ENCODE assay signal across 9 cellular contexts in the genomic region with DNA sequence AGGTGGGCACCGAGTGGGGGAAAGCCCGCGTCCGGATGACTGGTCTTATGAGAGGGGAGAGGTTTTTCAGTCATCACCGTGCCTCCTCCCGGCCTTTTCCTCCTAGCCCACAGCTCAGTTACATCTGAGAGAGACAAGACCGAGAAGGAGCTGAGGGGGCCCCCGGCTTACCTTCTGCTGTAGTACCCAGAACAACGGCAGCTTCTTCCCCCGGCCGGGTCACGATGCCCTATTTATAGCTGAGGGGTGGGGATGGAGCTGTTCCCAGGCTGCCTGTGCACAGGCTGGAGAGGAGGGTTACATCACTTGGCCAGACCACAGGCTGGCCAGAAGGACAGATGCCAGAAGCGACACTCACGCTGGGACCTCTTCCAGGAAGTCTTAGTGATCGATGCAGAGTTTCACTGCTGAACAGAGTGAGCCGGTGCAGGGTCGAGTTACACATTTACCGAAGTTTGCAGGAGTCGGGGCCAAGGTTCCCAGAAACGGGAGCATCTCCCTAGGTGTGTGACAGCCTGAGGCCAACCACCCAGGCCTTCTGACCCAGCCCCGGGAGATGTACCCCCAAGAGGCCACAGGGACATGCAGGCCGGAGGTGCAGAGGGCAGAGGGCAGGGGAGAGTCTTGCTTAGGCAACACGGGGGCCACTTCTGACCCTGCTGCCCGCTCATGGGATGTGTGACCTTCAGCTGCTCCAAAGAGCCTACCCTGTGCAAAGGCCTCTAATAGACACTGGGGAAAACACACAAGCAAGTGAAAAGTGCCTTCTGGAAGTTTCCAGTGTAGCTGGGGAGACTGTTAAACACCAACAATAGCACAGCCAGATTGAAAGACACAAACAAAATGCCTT. TPM values are rescaled to one million over a fixed set of nuclear protein-coding genes. Genes with fewer than 3 reads are reported as not detected.
DNase-seq lines count a peak whose midpoint lies in the region; ATAC-seq and TF ChIP-seq lines count a peak whose summit lies in the region.
"Had no signal": no experiment of that assay in that cellular context is flagged by ENCODE, and none has a peak within 500 bp of the region (broad histone marks: within the 10 kb centered on the region; RNA-seq: fewer than 3 reads in every experiment).

A gene (minus strand): TSS at position 208 of the 850 bp plus-strand sequence. CDS start 3,299 bp downstream, outside the sequence.

- no peak for TF ChIP-seq POLR2A in vagina (IDR thresholded peaks at IDR 0.05)

- peaks cover 9% of the 10 kb centered on the region for H3K4me1 Mint-ChIP-seq in MCF 10A (ENCODE audit: insufficient read depth, unreplicated experiment)
- H3K4me1 Mint-ChIP-seq in chondrocyte (ENCODE audit: low read depth) = peaks cover 49% of the 10 kb centered on the region

- no peak for ATAC-seq in HG02763 (IDR thresholded peaks at IDR 0.05; ENCODE audit: unreplicated experiment)

- dilution Hi-C loops in mammary epithelial cell (cut with HindIII; ENCODE audit: low sequenced_read_pairs) = no loop called here

- DNase-seq in MCF 10A (ENCODE audit: unreplicated experiment) (peak; percentile 83), mammary epithelial cell (no peak), chondrocyte (ENCODE audit: low spot score) (no peak), midbrain (lab: John Stamatoyannopoulos, UW) (peak; percentile 86), vagina (ENCODE audit: extremely low spot score in 2 of 2) (no peak), COLO829 (ENCODE audit: low spot score) (no peak), RKO (ENCODE audit: low spot score) (no peak)

- H3K4me3 Mint-ChIP-seq in MCF 10A (ENCODE audit: unreplicated experiment) = no peak within 1 kb of the TSS
- peak within 1 kb of the TSS; percentile 68 for H3K4me3 Mint-ChIP-seq in chondrocyte (ENCODE audit: unreplicated experiment)

- H3K9ac ChIP-seq in mammary epithelial cell (ENCODE audit: insufficient read depth, low read length) = no peak within 1 kb of the TSS
- H3K9ac ChIP-seq: BLaER1 had no signal

- no peaks in the 10 kb centered on the region for H3K36me3 ChIP-seq in mammary epithelial cell (ENCODE audit: insufficient read depth, low read length)
- H3K36me3 ChIP-seq in vagina = no peaks in the 10 kb centered on the region
- H3K36me3 ChIP-seq: BLaER1 had no signal

- CTCF ChIA-PET in MCF 10A (lab: Yijun Ruan, JAX) (interaction anchor here (0.5 to 1.4 kb wide), 3 partner anchors 8 to 1616 kb away, joined by 3 to 6 read pairs (median 3); no protein-coding TSS in a partner anchor), mammary epithelial cell (lab: Charles Lee; ENCODE audit: low non-redundant PET) (interaction anchor here (0.5 kb wide), 1 partner anchor 29 kb away, joined by 3 read pairs; no protein-coding TSS in a partner anchor)

- in situ Hi-C loops in mammary epithelial cell (cut with MboI; ENCODE audit: low sequenced_read_pairs in 2 of 2) = no loop called here

- no peak within 1 kb of the TSS for H2AFZ ChIP-seq in mammary epithelial cell (ENCODE audit: low read depth, low read length)

- H3K27me3 ChIP-seq in mammary epithelial cell (ENCODE audit: insufficient read depth, low read length) (no peaks in the 10 kb centered on the region), vagina (no peaks in the 10 kb centered on the region)
- H3K27me3 ChIP-seq: BLaER1 had no signal

- H3K4me1 ChIP-seq in mammary epithelial cell (ENCODE audit: insufficient read depth, low read length) (no peaks in the 10 kb centered on the region), vagina (peaks cover 14% of the 10 kb centered on the region)
- H3K4me1 ChIP-seq: BLaER1 had no signal

- H3K27ac Mint-ChIP-seq in MCF 10A (ENCODE audit: low read depth, unreplicated experiment) = no peak within 1 kb of the TSS
- peak within 1 kb of the TSS; percentile 88 for H3K27ac Mint-ChIP-seq in chondrocyte (ENCODE audit: unreplicated experiment)

- H3K27me3 Mint-ChIP-seq in MCF 10A (ENCODE audit: insufficient read depth, unreplicated experiment) = no peaks in the 10 kb centered on the region
- no peaks in the 10 kb centered on the region for H3K27me3 Mint-ChIP-seq in chondrocyte (ENCODE audit: low read depth)

- POLR2A ChIA-PET in MCF 10A (lab: Yijun Ruan, JAX) = interaction anchor here (0.7 to 1.1 kb wide), 2 partner anchors 17 to 35 kb away, joined by 3 read pairs; no protein-coding TSS in a partner anchor

- H3K27ac ChIP-seq in mammary epithelial cell (ENCODE audit: insufficient read depth, low read depth, low read length) = no peak within 1 kb of the TSS
- no peak within 1 kb of the TSS for H3K27ac ChIP-seq in vagina
- H3K27ac ChIP-seq: BLaER1 had no signal

- H3K4me3 ChIP-seq in mammary epithelial cell (replicated peaks in 1 of 3; ENCODE audit: insufficient read depth in 1 of 3, low read depth in 2 of 3, low read length in 3 of 3) = no peak within 1 kb of the TSS
- peak within 1 kb of the TSS; percentile 7 to 30 for H3K4me3 ChIP-seq in vagina
- H3K4me3 ChIP-seq: BLaER1 had no signal

- H3K4me2 ChIP-seq in mammary epithelial cell (ENCODE audit: insufficient read depth, low read depth, low read length) = no peak within 1 kb of the TSS
- H3K4me2 ChIP-seq: BLaER1 had no signal

- H3K9me3 Mint-ChIP-seq in MCF 10A (ENCODE audit: unreplicated experiment) (peaks cover 7% of the 10 kb centered on the region), chondrocyte (ENCODE audit: low read depth) (peaks cover 4% of the 10 kb centered on the region)

- intact Hi-C loops in MCF 10A (cut with micrococcal nuclease) = no loop called here
- intact Hi-C loops in mammary epithelial cell (cut with micrococcal nuclease) = no loop called here
- intact Hi-C loops in vagina (cut with DNase I) = no loop called here

- H3K9me3 ChIP-seq in mammary epithelial cell (replicated peaks; ENCODE audit: insufficient read depth, low read length) = no peaks in the 10 kb centered on the region
- H3K9me3 ChIP-seq in vagina = no peaks in the 10 kb centered on the region

- WGBS in mammary epithelial cell (ENCODE audit: low coverage, missing lambda C conversion rate) = 33% methylated on average over 19 of the region's 24 CpGs

- no peaks in the 10 kb centered on the region for H4K20me1 ChIP-seq in mammary epithelial cell (ENCODE audit: insufficient read depth, low read length)
- H4K20me1 ChIP-seq: BLaER1 had no signal

- TF ChIP-seq CTCF in MCF 10A (IDR thresholded peaks at IDR 0.05; ENCODE audit: unreplicated experiment) (no peak), mammary epithelial cell (conservative IDR thresholded peaks at IDR 0.05 in 1 of 2, IDR thresholded peaks at IDR 0.05 in 1 of 2; ENCODE audit: extremely low read depth in 1 of 2, insufficient read depth in 1 of 2, low read depth in 1 of 2, low read length in 2 of 2) (no peak), chondrocyte (IDR thresholded peaks at IDR 0.05) (no peak), vagina (IDR thresholded peaks at IDR 0.05) (no peak)

- H3K36me3 Mint-ChIP-seq in MCF 10A (ENCODE audit: insufficient read depth, unreplicated experiment) = no peaks in the 10 kb centered on the region
- H3K36me3 Mint-ChIP-seq in chondrocyte (ENCODE audit: low read depth) = peaks cover 5% of the 10 kb centered on the region

- BruUV-seq in MCF 10A (replicated peaks; lab: Mats Ljungman, UMichigan) (no TSS peak), mammary epithelial cell (replicated peaks; lab: Mats Ljungman, UMichigan) (no TSS peak)

- no peaks in the 10 kb centered on the region for H3K79me2 ChIP-seq in mammary epithelial cell (ENCODE audit: insufficient read depth, low read length)

RNA-seq across cellular contexts. Expression of the gene that starts here (rescaled TPM):
- total RNA-seq in MCF 10A (2022) (not detected in 2 replicates), mammary epithelial cell (under 1 TPM in 1 of 2 donors, not detected in 1; 0.17 TPM), chondrocyte (18.1 to 119 TPM (median 118 TPM) in 3 replicates), vagina (9.6 TPM)
- not detected for polyA plus RNA-seq in mammary epithelial cell
- not detected for polyA minus RNA-seq in mammary epithelial cell

Comparison
In these comparisons a context has a peak if more than half of its experiments do, and no peak if none do; other contexts are left out.
1. Peak in DNase-seq in MCF 10A; RNA of the gene not detected or under 1 TPM.
2. H3K4me3 ChIP-seq: peak in vagina (2 of 2); none in mammary epithelial cell (0 of 3).